Comparison of ENCODE assay signal across 28 cellular contexts in genomic region chr9:68867066-68867465, GRCh38.
"Had no signal": no experiment of that assay in that cellular context is flagged by ENCODE, and none has a peak within 500 bp of the region (broad histone marks: within the 10 kb centered on the region; RNA-seq: fewer than 3 reads in every experiment).

No MANE protein-coding gene starts in this region.

- ATAC-seq: effector memory CD8-positive, alpha-beta T cell; esophagus mucosa; foreskin keratinocyte; gastrocnemius medialis; gastroesophageal sphincter; heart left ventricle had no signal

- H3K9me3 Mint-ChIP-seq: dendritic cell treated with granulocyte-macrophage colony-stimulating factor and Interleukin-4, amounts not matched to agents 40 ng/mL and 50 ng/mL, for 4 days; effector memory CD8-positive, alpha-beta T cell; endodermal cell had no signal

- H3K4me3 Mint-ChIP-seq: dendritic cell treated with granulocyte-macrophage colony-stimulating factor and Interleukin-4, amounts not matched to agents 40 ng/mL and 50 ng/mL, for 4 days; effector memory CD8-positive, alpha-beta T cell; endodermal cell had no signal

- H3K27ac ChIP-seq: colonic mucosa, coronary artery, dorsolateral prefrontal cortex, epithelial cell of prostate, esophagus muscularis mucosa, esophagus squamous epithelium, foreskin keratinocyte, gastrocnemius medialis, gastroesophageal sphincter, heart left ventricle had no signal

- H3K9me3 ChIP-seq: colonic mucosa, esophagus muscularis mucosa, esophagus squamous epithelium, gastrocnemius medialis, gastroesophageal sphincter, heart left ventricle had no signal

- H3K4me1 ChIP-seq: colonic mucosa, foreskin keratinocyte had no signal

- DNase-seq: colonic mucosa; cortex of kidney; dermis blood vessel endothelial cell; dorsolateral prefrontal cortex; effector CD4-positive, alpha-beta T cell; effector CD8-positive, alpha-beta T cell; effector memory CD4-positive, alpha-beta T cell; effector memory CD8-positive, alpha-beta T cell; endodermal cell; erythroblast; esophagus squamous epithelium; foreskin fibroblast; foreskin keratinocyte; foreskin melanocyte; gastrocnemius medialis; glutamatergic neuron; head of caudate nucleus; heart left ventricle had no signal

- H3K36me3 ChIP-seq: colonic mucosa, esophagus muscularis mucosa, esophagus squamous epithelium, gastrocnemius medialis, gastroesophageal sphincter, heart left ventricle had no signal

- H3K4me3 ChIP-seq: colonic mucosa, coronary artery, dorsolateral prefrontal cortex, esophagus muscularis mucosa, esophagus squamous epithelium, gastrocnemius medialis, gastroesophageal sphincter, heart left ventricle had no signal

- H3K27me3 Mint-ChIP-seq: dendritic cell treated with granulocyte-macrophage colony-stimulating factor and Interleukin-4, amounts not matched to agents 40 ng/mL and 50 ng/mL, for 4 days had no signal

- H3K27me3 ChIP-seq: colonic mucosa, dorsolateral prefrontal cortex, esophagus muscularis mucosa, esophagus squamous epithelium, gastrocnemius medialis, gastroesophageal sphincter, heart left ventricle had no signal

- FAIRE-seq: colon, endometrium, endothelial cell of umbilical vein, frontal cortex had no signal

- H3K27ac Mint-ChIP-seq: dendritic cell treated with granulocyte-macrophage colony-stimulating factor and Interleukin-4, amounts not matched to agents 40 ng/mL and 50 ng/mL, for 4 days; effector memory CD8-positive, alpha-beta T cell; endodermal cell had no signal
